7 cellular contexts compared by ENCODE assay signal in the genomic region with DNA sequence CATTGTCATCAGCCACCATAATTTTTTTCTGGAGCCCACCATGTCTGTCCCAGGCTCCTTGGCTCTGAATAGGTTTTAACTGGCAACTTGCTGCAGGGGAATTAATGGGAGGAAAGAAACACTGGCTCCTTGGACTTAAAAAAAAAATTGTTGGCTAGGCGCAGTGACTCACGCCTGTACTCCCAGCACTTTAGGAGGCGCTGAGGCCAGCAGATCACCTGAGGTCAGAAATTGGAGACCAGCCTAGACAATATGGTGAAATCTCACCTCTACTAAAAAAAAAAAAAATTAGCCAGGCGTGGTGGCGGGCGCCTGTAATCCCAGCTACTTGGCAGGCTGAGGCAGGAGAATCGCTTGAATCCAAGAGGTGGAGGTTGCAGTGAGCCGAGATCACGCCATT. TPM values are rescaled to one million over a fixed set of nuclear protein-coding genes. Genes with fewer than 3 reads are reported as not detected.
A peak's percentile ranks its signal among the peaks of the same experiment; 100 is the strongest.
DNase-seq lines count a peak whose midpoint lies in the region; ATAC-seq, FAIRE-seq and TF ChIP-seq lines count a peak whose summit lies in the region.
"Not testable (repeated sequence)": the region's sequence is repeated elsewhere in the genome, so short reads cannot be mapped to it uniquely, and the experiment has no call there.

No MANE protein-coding gene starts in this region.

- peak; percentile 91 for DNase-seq in NCI-H226
- not testable (repeated sequence) for DNase-seq in activated CD8-positive, alpha-beta T cell treated with anti-CD3 and anti-CD28 coated beads, Interleukin-2, amount 10 ng/mL, durations not matched to agents 7 days and 5 days; K562 (ENCODE audit: extremely low read depth in 1 of 4, low spot score in 3 of 4)
- DNase-seq in foreskin keratinocyte = peak; percentile 63 to 72
- DNase-seq in left lobe of liver (ENCODE audit: low spot score) = peak; percentile 39

- not testable (repeated sequence) for H3K9ac ChIP-seq in KMS-11; K562 (ENCODE audit: insufficient read depth in 1 of 2, low read depth in 2 of 2, low read length in 2 of 2); parathyroid adenoma

- H3K27me3 ChIP-seq in KMS-11 (ENCODE audit: insufficient read depth, low read depth); K562 (ENCODE audit: control insufficient read depth in 2 of 2, insufficient read depth in 2 of 2, low read length in 2 of 2); foreskin keratinocyte; parathyroid adenoma (ENCODE audit: control insufficient read depth, insufficient read depth, low read length): not testable (repeated sequence)

- H4K20me1 ChIP-seq in KMS-11 (ENCODE audit: insufficient read depth); K562 (replicated peaks; ENCODE audit: control insufficient read depth, insufficient read depth, low read length): not testable (repeated sequence)

- H3K36me3 ChIP-seq in KMS-11 (ENCODE audit: insufficient read depth); parathyroid adenoma (ENCODE audit: control insufficient read depth, insufficient read depth, low read length): not testable (repeated sequence)
- H3K36me3 ChIP-seq in K562 (ENCODE audit: control insufficient read depth, insufficient read depth, low read length) = peaks cover 57% of the 10 kb centered on the region; the same call in 2 of the 3 replicates

- not testable (repeated sequence) for H3K9me3 ChIP-seq in K562 (replicated peaks; ENCODE audit: control insufficient read depth, insufficient read depth, low read depth, low read length); parathyroid adenoma (ENCODE audit: control insufficient read depth, low read length)

- H2AFZ ChIP-seq in KMS-11 (ENCODE audit: low read depth); K562 (ENCODE audit: low read depth, low read length); parathyroid adenoma: not testable (repeated sequence)

- BruUV-seq in K562 (replicated peaks; lab: Mats Ljungman, UMichigan) = not testable (repeated sequence)

- in situ Hi-C loops in K562 (cut with MboI) = not testable (repeated sequence)

- H3K36me3 Mint-ChIP-seq in activated CD8-positive, alpha-beta T cell treated with anti-CD3 and anti-CD28 coated beads, Interleukin-2, amount 10 ng/mL, durations not matched to agents 7 days and 5 days (ENCODE audit: low read depth) = peaks cover 58% of the 10 kb centered on the region

- H3K9me1 ChIP-seq in K562 (ENCODE audit: control insufficient read depth, insufficient read depth, low read length) = not testable (repeated sequence)

- TF ChIP-seq POLR2A in K562 (conservative IDR thresholded peaks at IDR 0.05) = not testable (repeated sequence)

- not testable (repeated sequence) for TF ChIP-seq CTCF in KMS-11 (conservative IDR thresholded peaks at IDR 0.05; ENCODE audit: low read depth, low read length); K562 (IDR thresholded peaks at IDR 0.05 in 2 of 3, conservative IDR thresholded peaks at IDR 0.05 in 1 of 3; ENCODE audit: insufficient read depth in 2 of 3, low read depth in 1 of 3, low read length in 3 of 3); foreskin keratinocyte (conservative IDR thresholded peaks at IDR 0.05); parathyroid adenoma (IDR thresholded peaks at IDR 0.05)

- 87% methylated on average over 3 of the region's 9 CpGs for WGBS in K562 (ENCODE audit: insufficient coverage, low coverage, missing lambda C conversion rate)

- not testable (repeated sequence) for H3K4me3 Mint-ChIP-seq in activated CD8-positive, alpha-beta T cell treated with anti-CD3 and anti-CD28 coated beads, Interleukin-2, amount 10 ng/mL, durations not matched to agents 7 days and 5 days

- not testable (repeated sequence) for H3K79me2 ChIP-seq in KMS-11 (ENCODE audit: insufficient read depth, low read depth); K562 (ENCODE audit: control insufficient read depth, insufficient read depth, low read length); parathyroid adenoma

- POLR2A ChIA-PET in activated CD8-positive, alpha-beta T cell treated with anti-CD3 and anti-CD28 coated beads, Interleukin-2, amount 10 ng/mL, durations not matched to agents 7 days and 5 days (lab: Charles Lee) = not testable (repeated sequence)
- POLR2A ChIA-PET in K562 (lab: Yijun Ruan, JAX) = interaction anchor here (0.7 kb wide), 1 partner anchor 440 kb away, joined by 3 read pairs; no protein-coding TSS in a partner anchor

- H3K27me3 Mint-ChIP-seq in activated CD8-positive, alpha-beta T cell treated with anti-CD3 and anti-CD28 coated beads, Interleukin-2, amount 10 ng/mL, durations not matched to agents 7 days and 5 days (ENCODE audit: low read depth) = not testable (repeated sequence)

- H3K9me3 Mint-ChIP-seq in activated CD8-positive, alpha-beta T cell treated with anti-CD3 and anti-CD28 coated beads, Interleukin-2, amount 10 ng/mL, durations not matched to agents 7 days and 5 days (ENCODE audit: insufficient read depth) = not testable (repeated sequence)

- FAIRE-seq in K562 (lab: Jason Lieb, UNC) = not testable (repeated sequence)

- peak overlapping the region; percentile 25 for H3K27ac Mint-ChIP-seq in activated CD8-positive, alpha-beta T cell treated with anti-CD3 and anti-CD28 coated beads, Interleukin-2, amount 10 ng/mL, durations not matched to agents 7 days and 5 days

- not testable (repeated sequence) for H3K4me3 ChIP-seq in KMS-11 (IDR thresholded peaks at IDR 0.05; ENCODE audit: insufficient read depth, low read depth, low read length); K562; parathyroid adenoma (ENCODE audit: low read depth, low read length)

- not testable (repeated sequence) for TF ChIP-seq RAD21 in K562 (CRISPR knock-in tag; conservative IDR thresholded peaks at IDR 0.05 in 1 of 2, IDR thresholded peaks at IDR 0.05 in 1 of 2)

- H3K4me1 ChIP-seq in KMS-11 (ENCODE audit: low read depth, poor library complexity, severe bottlenecking) = peaks cover 26% of the 10 kb centered on the region
- not testable (repeated sequence) for H3K4me1 ChIP-seq in K562 (replicated peaks in 1 of 2; ENCODE audit: control insufficient read depth in 2 of 2, insufficient read depth in 2 of 2, low read length in 2 of 2)
- peaks cover 34% of the 10 kb centered on the region for H3K4me1 ChIP-seq in foreskin keratinocyte
- H3K4me1 ChIP-seq in parathyroid adenoma = peaks cover 37% of the 10 kb centered on the region

- peak overlapping the region; percentile 27; the same call in 1 of the 2 replicates for H3K4me2 ChIP-seq in KMS-11
- H3K4me2 ChIP-seq in K562 (ENCODE audit: insufficient read depth, low read length); parathyroid adenoma (ENCODE audit: low read length): not testable (repeated sequence)

- H3K27ac ChIP-seq in KMS-11 (peak overlapping the region; percentile 33; the same call in 1 of the 2 replicates), foreskin keratinocyte (peak overlapping the region; percentile 19), parathyroid adenoma (peak overlapping the region; percentile 98)
- not testable (repeated sequence) for H3K27ac ChIP-seq in K562 (ENCODE audit: extremely low read depth, low read depth, low read length)

- ATAC-seq in activated CD8-positive, alpha-beta T cell treated with anti-CD3 and anti-CD28 coated beads, Interleukin-2, amount 10 ng/mL, durations not matched to agents 7 days and 5 days; K562: not testable (repeated sequence)
- ATAC-seq in foreskin keratinocyte (peak; percentile 64), left lobe of liver (peak; percentile 38)

- intact Hi-C loops in K562 (cut with micrococcal nuclease) = not testable (repeated sequence)

- CTCF ChIA-PET in activated CD8-positive, alpha-beta T cell treated with anti-CD3 and anti-CD28 coated beads, Interleukin-2, amount 10 ng/mL, durations not matched to agents 7 days and 5 days (lab: Charles Lee) = interaction anchor here (0.7 kb wide), 1 partner anchor 19 kb away, joined by 4 read pairs; no protein-coding TSS in a partner anchor
- CTCF ChIA-PET in K562 (lab: Yijun Ruan, JAX; ENCODE audit: low intra/inter-chr PET ratio) = not testable (repeated sequence)

- peaks cover 19% of the 10 kb centered on the region for H3K4me1 Mint-ChIP-seq in activated CD8-positive, alpha-beta T cell treated with anti-CD3 and anti-CD28 coated beads, Interleukin-2, amount 10 ng/mL, durations not matched to agents 7 days and 5 days (ENCODE audit: low read depth)

- not testable (repeated sequence) for TF ChIP-seq EP300 in K562 (IDR thresholded peaks at IDR 0.05; ENCODE audit: low read length)

RNA-seq across cellular contexts. Expression of a gene that starts 26.8 kb away (rescaled TPM):
- 10 to 100 TPM; 34.1 to 40.4 TPM for total RNA-seq in activated CD8-positive, alpha-beta T cell treated with anti-CD3 and anti-CD28 coated beads, Interleukin-2, amount 10 ng/mL, durations not matched to agents 7 days and 5 days
- total RNA-seq in K562 (2011; cell fraction: chromatin; rRNA removed; ENCODE audit: low replicate concordance) = 81.0 and 87.4 TPM in 2 replicates
- total RNA-seq in K562 (2011; cell fraction: nucleolus; rRNA removed) = 56.5 and 64.7 TPM in 2 replicates
- total RNA-seq in K562 (2011; cell fraction: nucleoplasm; rRNA removed) = 82.6 and 125 TPM in 2 replicates
- total RNA-seq in K562 (2014; rRNA removed) (22.3 and 32.0 TPM in 2 replicates), K562 (2014; rRNA removed; fragmentation: Illumina TruSeq; extraction: Trizol) (18.7 and 21.1 TPM in 2 replicates), K562 (2015; rRNA removed; fragmentation: Illumina TruSeq; extraction: Trizol) (18.6 TPM in 2 replicates), K562 (2021) (32.2 and 38.2 TPM in 2 replicates), foreskin keratinocyte (23.5 and 24.6 TPM in 2 replicates), left lobe of liver (40.6 TPM)
- polyA plus RNA-seq in K562 (2011; rRNA removed) (15.6 and 17.1 TPM in 2 replicates), K562 (2014; fragmentation: Illumina TruSeq; extraction: Trizol) (20.8 and 26.7 TPM in 2 replicates), K562 (2014; fragmentation: Nextera tagmentation; extraction: Ambion mirVana) (1 to 10 TPM; 2.6 to 4.1 TPM), K562 (2014; rRNA removed) (23.9 and 27.4 TPM in 2 replicates), foreskin keratinocyte (21.6 and 27.8 TPM in 2 replicates)
- 14.7 and 24.8 TPM in 2 replicates for polyA plus RNA-seq in K562 (2011; cell fraction: cytosol; rRNA removed)
- 41.4 and 66.7 TPM in 2 replicates for polyA plus RNA-seq in K562 (2011; cell fraction: nucleus; rRNA removed)
- polyA plus RNA-seq in K562 (2012) = 22.6 and 23.3 TPM in 2 replicates
- polyA minus RNA-seq in K562 (2011; rRNA and poly(A)+ RNA removed) = 15.6 and 16.8 TPM in 2 replicates
- polyA minus RNA-seq in K562 (2011; cell fraction: cytosol; rRNA and poly(A)+ RNA removed) = 15.5 and 16.5 TPM in 2 replicates
- polyA minus RNA-seq in K562 (2011; cell fraction: nucleus; rRNA and poly(A)+ RNA removed) = 26.5 and 33.8 TPM in 2 replicates
